In genomic region chr3:48684054-48684349, GRCh38 we compare ENCODE assay signal across 9 cellular contexts. TPM values are rescaled to one million over a fixed set of nuclear protein-coding genes. Genes with fewer than 3 reads are reported as not detected.
A peak's percentile ranks its signal among the peaks of the same experiment; 100 is the strongest.
DNase-seq lines count a peak whose midpoint lies in the region; ATAC-seq and TF ChIP-seq lines count a peak whose summit lies in the region.
"Had no signal": no experiment of that assay in that cellular context is flagged by ENCODE, and none has a peak within 500 bp of the region (broad histone marks: within the 10 kb centered on the region; RNA-seq: fewer than 3 reads in every experiment).

No MANE protein-coding gene starts in this region.

- H3K4ac ChIP-seq in mesenchymal stem cell (ENCODE audit: low read depth in 1 of 2, low read length in 2 of 2) = peak overlapping the region; percentile 6 to 21

- H3K4me3 ChIP-seq in mesenchymal stem cell (ENCODE audit: insufficient read depth in 1 of 2, low read depth in 1 of 2, low read length in 2 of 2) (peak overlapping the region in 1 of 2 experiments; percentile 96), aorta (ENCODE audit: low read length in 2 of 2) (peak overlapping the region in 1 of 2 donors; percentile 16)

- H3K36me3 ChIP-seq in mesenchymal stem cell (ENCODE audit: control insufficient read depth in 1 of 2, insufficient read depth in 2 of 2, low read depth in 1 of 2, low read length in 2 of 2) = peaks cover 55 to 64% of the 10 kb centered on the region in 2 experiments
- peaks cover 0 to 14% of the 10 kb centered on the region in 2 donors for H3K36me3 ChIP-seq in aorta (ENCODE audit: control insufficient read depth in 1 of 2, insufficient read depth in 2 of 2, low read length in 1 of 2)

- H3K18ac ChIP-seq in mesenchymal stem cell (ENCODE audit: low read depth in 1 of 2, low read length in 2 of 2) = no peak overlapping the region

- H2BK15ac ChIP-seq in mesenchymal stem cell (ENCODE audit: low read depth, poor library complexity, severe bottlenecking) = no peak overlapping the region

- WGBS in mesenchymal stem cell = 91% methylated on average over 8 of the region's 8 CpGs
- WGBS in aorta, 2 donors = 10% methylated on average over 8 of the region's 8 CpGs

- no peak overlapping the region for H3K27ac Mint-ChIP-seq in natural killer cell treated with Interleukin-12 subunit alpha and Interleukin-12 subunit beta and Interleukin-15 and Interleukin-18, amount 100 ng/mL, for 72 hours
- H3K27ac Mint-ChIP-seq in natural killer cell = peak overlapping the region in 1 of 2 donors; percentile 61

- H3K36me3 Mint-ChIP-seq in natural killer cell treated with Interleukin-12 subunit alpha and Interleukin-12 subunit beta and Interleukin-15 and Interleukin-18, amount 100 ng/mL, for 72 hours = no peaks in the 10 kb centered on the region
- no peaks in the 10 kb centered on the region for H3K36me3 Mint-ChIP-seq in natural killer cell

- peak overlapping the region in 1 of 2 experiments; percentile 28 for H3K14ac ChIP-seq in mesenchymal stem cell (ENCODE audit: low read length in 2 of 2)

- H3K9me3 ChIP-seq in mesenchymal stem cell (ENCODE audit: control insufficient read depth, low read length) = no peaks in the 10 kb centered on the region
- no peaks in the 10 kb centered on the region for H3K9me3 ChIP-seq in aorta (ENCODE audit: control insufficient read depth, low read length)

- peaks cover 23 to 26% of the 10 kb centered on the region in 2 donors for H3K4me1 Mint-ChIP-seq in natural killer cell treated with Interleukin-12 subunit alpha and Interleukin-12 subunit beta and Interleukin-15 and Interleukin-18, amount 100 ng/mL, for 72 hours (ENCODE audit: low read depth in 2 of 2)
- peaks cover 26 to 38% of the 10 kb centered on the region in 2 donors for H3K4me1 Mint-ChIP-seq in natural killer cell

- H2BK12ac ChIP-seq in mesenchymal stem cell (ENCODE audit: low read length in 2 of 2) = peak overlapping the region in 1 of 2 experiments; percentile 17

- peak overlapping the region; percentile 19 for H4K91ac ChIP-seq in mesenchymal stem cell (ENCODE audit: low read length)

- no peak overlapping the region for H2BK5ac ChIP-seq in mesenchymal stem cell (ENCODE audit: low read depth, low read length, poor library complexity, severe bottlenecking)

- intact Hi-C loops in natural killer cell (cut with micrococcal nuclease) = loop anchor here (2.0 kb wide), 1 partner anchor 33 kb away; the partner anchor contains the start of gene IP6K2
- intact Hi-C loops in aorta (cut with DNase I) = no loop called here

- H3K27me3 Mint-ChIP-seq in natural killer cell treated with Interleukin-12 subunit alpha and Interleukin-12 subunit beta and Interleukin-15 and Interleukin-18, amount 100 ng/mL, for 72 hours = no peaks in the 10 kb centered on the region
- H3K27me3 Mint-ChIP-seq in natural killer cell (ENCODE audit: low read depth in 2 of 2) = no peaks in the 10 kb centered on the region

- no peaks in the 10 kb centered on the region for H3K27me3 ChIP-seq in mesenchymal stem cell (ENCODE audit: control insufficient read depth in 1 of 2, insufficient read depth in 1 of 2, low read length in 2 of 2)
- H3K27me3 ChIP-seq in aorta (ENCODE audit: control insufficient read depth in 1 of 2, insufficient read depth in 2 of 2, low read length in 1 of 2) = no peaks in the 10 kb centered on the region

- no peaks in the 10 kb centered on the region for H3K9me3 Mint-ChIP-seq in natural killer cell treated with Interleukin-12 subunit alpha and Interleukin-12 subunit beta and Interleukin-15 and Interleukin-18, amount 100 ng/mL, for 72 hours
- no peaks in the 10 kb centered on the region for H3K9me3 Mint-ChIP-seq in natural killer cell

- no peak overlapping the region for H3K23ac ChIP-seq in mesenchymal stem cell (ENCODE audit: low read length in 2 of 2)

- peak overlapping the region; percentile 23 for H2BK120ac ChIP-seq in mesenchymal stem cell (ENCODE audit: low read depth, low read length)

- peak overlapping the region; percentile 59 for H3K4me3 Mint-ChIP-seq in natural killer cell treated with Interleukin-12 subunit alpha and Interleukin-12 subunit beta and Interleukin-15 and Interleukin-18, amount 100 ng/mL, for 72 hours
- no peak overlapping the region for H3K4me3 Mint-ChIP-seq in natural killer cell

- H3K27ac ChIP-seq in angular gyrus (ENCODE audit: low read depth, low read length) (peak overlapping the region; percentile 42), mesenchymal stem cell (ENCODE audit: low read length, poor library complexity, severe bottlenecking) (no peak overlapping the region), aorta (ENCODE audit: low read depth in 1 of 2, low read length in 2 of 2) (peak overlapping the region; percentile 31 to 65)

- H2AFZ ChIP-seq in mesenchymal stem cell (ENCODE audit: low read depth, low read length) = no peak overlapping the region

- peak overlapping the region; percentile 73 for H3K9ac ChIP-seq in mesenchymal stem cell (ENCODE audit: low read length)

- DNase-seq in natural killer cell treated with Interleukin-12 subunit alpha and Interleukin-12 subunit beta and Interleukin-15 and Interleukin-18, amount 100 ng/mL, for 72 hours (ENCODE audit: low spot score) = no peak
- DNase-seq in natural killer cell (no peak), mesenchymal stem cell (no peak), aorta (no peak), AML-193 (lab: John Stamatoyannopoulos, UW) (no peak)
- DNase-seq: T1000 had no signal

- no peak overlapping the region for H3K4me2 ChIP-seq in mesenchymal stem cell (ENCODE audit: low read length, poor library complexity, severe bottlenecking)

- peak overlapping the region; percentile 62 for H2AK5ac ChIP-seq in mesenchymal stem cell (ENCODE audit: low read length, severe bottlenecking)

- peaks cover 41% of the 10 kb centered on the region for H3K79me1 ChIP-seq in mesenchymal stem cell (replicated peaks; ENCODE audit: low read length, poor library complexity, severe bottlenecking)

- no peak for TF ChIP-seq CTCF in natural killer cell (IDR thresholded peaks at IDR 0.05)

- H3K4me1 ChIP-seq in mesenchymal stem cell (ENCODE audit: control insufficient read depth, insufficient read depth, low read depth, low read length) (peaks cover 42% of the 10 kb centered on the region), aorta (ENCODE audit: control insufficient read depth in 1 of 2, insufficient read depth in 2 of 2, low read length in 2 of 2) (no peaks in the 10 kb centered on the region)

- peak overlapping the region; percentile 24 for H4K8ac ChIP-seq in mesenchymal stem cell (ENCODE audit: low read length)

- no peak for ATAC-seq in natural killer cell treated with Interleukin-12 subunit alpha and Interleukin-12 subunit beta and Interleukin-15 and Interleukin-18, amount 100 ng/mL, for 72 hours
- no peak for ATAC-seq in natural killer cell
- no peak for ATAC-seq in aorta (ENCODE audit: low FRiP score)
- no peak for ATAC-seq in HG02981 (IDR thresholded peaks at IDR 0.05; ENCODE audit: unreplicated experiment)
- ATAC-seq in GM19463 (IDR thresholded peaks at IDR 0.05; ENCODE audit: unreplicated experiment) = no peak

RNA-seq across cellular contexts. Expression of gene NCKIPSD, which starts 1.7 kb away (rescaled TPM):
- 10 to 100 TPM; 22.7 to 37.0 TPM for total RNA-seq in natural killer cell treated with Interleukin-12 subunit alpha and Interleukin-12 subunit beta and Interleukin-15 and Interleukin-18, amount 100 ng/mL, for 72 hours
- total RNA-seq in natural killer cell (10 to 100 TPM; 12.2 to 14.1 (median 12.8) TPM), aorta (10 to 100 TPM; 26.4 to 31.9 TPM)
- polyA plus RNA-seq in mesenchymal stem cell (2013, experiment 1 of 2) = 12.3 TPM
- 11.3 TPM for polyA plus RNA-seq in mesenchymal stem cell (2013, experiment 2 of 2)
- 10 to 100 TPM; 11.8 to 28.7 TPM for polyA plus RNA-seq in aorta

RNA-seq across cellular contexts. Expression of gene CELSR3, which starts 21.3 kb away (rescaled TPM):
- 10 to 100 TPM in 1 of 2 donors, 1 to 10 TPM in 1; 4.4 to 20.1 TPM for total RNA-seq in natural killer cell treated with Interleukin-12 subunit alpha and Interleukin-12 subunit beta and Interleukin-15 and Interleukin-18, amount 100 ng/mL, for 72 hours
- 1 to 10 TPM; 2.0 to 3.4 (median 2.6) TPM for total RNA-seq in natural killer cell
- 2.1 TPM for polyA plus RNA-seq in mesenchymal stem cell (2013, experiment 1 of 2)
- 2.0 TPM for polyA plus RNA-seq in mesenchymal stem cell (2013, experiment 2 of 2)
- total RNA-seq in aorta = 1 to 10 TPM in 1 of 2 donors, under 1 TPM in 1; 0.91 to 1.3 TPM
- 1 to 10 TPM in 1 of 2 donors, under 1 TPM in 1; 0.25 to 1.3 TPM for polyA plus RNA-seq in aorta

RNA-seq across cellular contexts. Expression of gene IP6K2, which starts 33.0 kb away (rescaled TPM):
- 10 to 100 TPM; 53.5 to 60.2 TPM for total RNA-seq in natural killer cell treated with Interleukin-12 subunit alpha and Interleukin-12 subunit beta and Interleukin-15 and Interleukin-18, amount 100 ng/mL, for 72 hours
- total RNA-seq in natural killer cell = 100 to 1,000 TPM; 140 to 151 (median 148) TPM
- polyA plus RNA-seq in mesenchymal stem cell (2013, experiment 1 of 2) = 75.8 TPM
- polyA plus RNA-seq in mesenchymal stem cell (2013, experiment 2 of 2) = 75.0 TPM
- total RNA-seq in aorta = 10 to 100 TPM; 43.9 to 58.2 TPM
- 100 to 1,000 TPM in 1 of 2 donors, 10 to 100 TPM in 1; 46.6 to 105 TPM for polyA plus RNA-seq in aorta

RNA-seq across cellular contexts. Expression of gene SLC26A6, which starts 48.7 kb away (rescaled TPM):
- 10 to 100 TPM; 31.3 to 62.4 TPM for total RNA-seq in natural killer cell treated with Interleukin-12 subunit alpha and Interleukin-12 subunit beta and Interleukin-15 and Interleukin-18, amount 100 ng/mL, for 72 hours
- total RNA-seq in natural killer cell (10 to 100 TPM; 25.8 to 37.6 (median 32.3) TPM), aorta (10 to 100 TPM; 30.7 to 33.6 TPM)
- polyA plus RNA-seq in mesenchymal stem cell (2013, experiment 1 of 2) = 42.5 TPM
- 39.9 TPM for polyA plus RNA-seq in mesenchymal stem cell (2013, experiment 2 of 2)
- 100 to 1,000 TPM in 1 of 2 donors, 10 to 100 TPM in 1; 10.5 to 154 TPM for polyA plus RNA-seq in aorta
